Comparison of ENCODE assay signal across 8 cellular contexts in genomic region chr16:14632693-14633569, GRCh38. TPM values are rescaled to one million over a fixed set of nuclear protein-coding genes. Genes with fewer than 3 reads are reported as not detected.
DNase-seq lines count a peak whose midpoint lies in the region; ATAC-seq lines count a peak whose summit lies in the region.

A gene with protein sequence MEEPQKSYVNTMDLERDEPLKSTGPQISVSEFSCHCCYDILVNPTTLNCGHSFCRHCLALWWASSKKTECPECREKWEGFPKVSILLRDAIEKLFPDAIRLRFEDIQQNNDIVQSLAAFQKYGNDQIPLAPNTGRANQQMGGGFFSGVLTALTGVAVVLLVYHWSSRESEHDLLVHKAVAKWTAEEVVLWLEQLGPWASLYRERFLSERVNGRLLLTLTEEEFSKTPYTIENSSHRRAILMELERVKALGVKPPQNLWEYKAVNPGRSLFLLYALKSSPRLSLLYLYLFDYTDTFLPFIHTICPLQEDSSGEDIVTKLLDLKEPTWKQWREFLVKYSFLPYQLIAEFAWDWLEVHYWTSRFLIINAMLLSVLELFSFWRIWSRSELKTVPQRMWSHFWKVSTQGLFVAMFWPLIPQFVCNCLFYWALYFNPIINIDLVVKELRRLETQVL (plus strand): TSS chr16:14632951. CDS start chr16:14644347, 11,396 bp downstream.

- H3K4me1 ChIP-seq in BLaER1 treated with 17β-estradiol and CSF1 and Interleukin-3, amounts not matched to agents 10 nM and 100 nM, result peaks cover 41 to 58% (median 48%) of the 10 kb centered on the region in 10 experiments

- peaks cover 5 to 37% (median 26%) of the 10 kb centered on the region in 11 experiments for H3K36me3 ChIP-seq in BLaER1 treated with 17β-estradiol and CSF1 and Interleukin-3, amounts not matched to agents 10 nM and 100 nM

- ATAC-seq in GM19351 (IDR thresholded peaks at IDR 0.05; ENCODE audit: unreplicated experiment) (peak; percentile 80), HG03521 (IDR thresholded peaks at IDR 0.05; ENCODE audit: unreplicated experiment) (peak; percentile 78), left lobe of liver (peak; percentile 86)

- peak within 1 kb of the TSS; percentile 91 to 99 (median 98) for H3K9ac ChIP-seq in BLaER1 treated with 17β-estradiol and CSF1 and Interleukin-3, amounts not matched to agents 10 nM and 100 nM

- peak within 1 kb of the TSS; percentile 90 to 99 (median 98) for H3K27ac ChIP-seq in BLaER1 treated with 17β-estradiol and CSF1 and Interleukin-3, amounts not matched to agents 10 nM and 100 nM

- peaks cover 37 to 45% (median 41%) of the 10 kb centered on the region in 11 experiments for H4K20me1 ChIP-seq in BLaER1 treated with 17β-estradiol and CSF1 and Interleukin-3, amounts not matched to agents 10 nM and 100 nM

- peak within 1 kb of the TSS; percentile 90 to 98 (median 95) for H3K4me2 ChIP-seq in BLaER1 treated with 17β-estradiol and CSF1 and Interleukin-3, amounts not matched to agents 10 nM and 100 nM

- no peaks in the 10 kb centered on the region for H3K27me3 ChIP-seq in BLaER1 treated with 17β-estradiol and CSF1 and Interleukin-3, amounts not matched to agents 10 nM and 100 nM

- H3K4me3 ChIP-seq in BLaER1 treated with 17β-estradiol and CSF1 and Interleukin-3, amounts not matched to agents 10 nM and 100 nM, result peak within 1 kb of the TSS; percentile 81 to 100 (median 95)

- DNase-seq in NCI-H748 (lab: John Stamatoyannopoulos, UW; ENCODE audit: unreplicated experiment) (peak; percentile 95), dedifferentiated amniotic fluid mesenchymal stem cell (ENCODE audit: extremely low spot score) (peak; percentile 90), left lobe of liver (ENCODE audit: low spot score) (peak; percentile 99)
- peak; percentile 99 for DNase-seq in activated CD4-positive, alpha-beta T cell treated with anti-CD3 and anti-CD28 coated beads, Interleukin-2, amount 50 U/mL, for 1 hour
- DNase-seq in stimulated activated CD4-positive, alpha-beta T cell treated with anti-CD3 and anti-CD28 coated beads, Interleukin-2, amount 100 ng/mL, for 4 hours (ENCODE audit: low read depth), result peak; percentile 99

- no peaks in the 10 kb centered on the region for H3K9me3 ChIP-seq in BLaER1 treated with 17β-estradiol and CSF1 and Interleukin-3, amounts not matched to agents 10 nM and 100 nM (replicated peaks in 1 of 11)

RNA-seq across cellular contexts. Expression of the gene that starts here (rescaled TPM):
- total RNA-seq in left lobe of liver, result 17.5 TPM

Comparison
In these comparisons a context has a peak if more than half of its experiments do, and no peak if none do; other contexts are left out.
1. Peak in every context shown above with its lines: DNase-seq, ATAC-seq, H3K4me3 ChIP-seq and H3K27ac ChIP-seq.